Comparison of ENCODE assay signal across 13 cellular contexts in the genomic region with DNA sequence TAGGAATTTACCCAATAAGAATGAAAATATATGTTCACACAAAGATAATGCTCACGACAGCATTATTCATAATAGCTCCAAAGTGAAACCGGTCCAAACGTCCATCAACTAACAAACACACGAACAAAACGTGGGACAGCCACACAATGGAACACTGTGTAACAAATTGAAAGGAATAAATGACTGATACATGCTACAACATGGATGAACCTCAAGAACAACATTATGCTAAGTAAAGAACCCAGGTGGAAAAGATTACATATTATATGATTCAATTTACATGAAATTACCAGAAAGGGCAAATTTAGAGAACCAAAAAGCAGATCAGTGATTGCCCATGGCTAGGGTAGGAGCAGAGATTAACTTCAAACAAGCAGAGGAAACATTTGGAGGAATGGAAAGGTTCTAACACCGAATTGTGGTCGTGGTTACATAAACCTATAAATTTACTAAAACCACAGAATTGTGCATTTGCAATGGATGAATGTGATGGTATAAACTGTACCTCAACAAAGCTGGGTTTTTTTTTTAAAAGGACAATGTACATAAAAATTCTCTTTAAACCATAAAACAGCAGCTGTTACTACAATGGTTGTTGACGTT.
DNase-seq lines count a peak whose midpoint lies in the region; ATAC-seq, FAIRE-seq and TF ChIP-seq lines count a peak whose summit lies in the region.
"Had no signal": no experiment of that assay in that cellular context is flagged by ENCODE, and none has a peak within 500 bp of the region (broad histone marks: within the 10 kb centered on the region; RNA-seq: fewer than 3 reads in every experiment).

No MANE protein-coding gene starts in this region.

- no peak for TF ChIP-seq POLR2A in breast epithelium (IDR thresholded peaks at IDR 0.05)
- TF ChIP-seq POLR2A in GM12892 (IDR thresholded peaks at IDR 0.05; ENCODE audit: low read depth, low read length): no peak

- H3K4me1 Mint-ChIP-seq in MCF 10A (ENCODE audit: insufficient read depth, unreplicated experiment): peaks cover 26% of the 10 kb centered on the region
- peaks cover 14 to 16% of the 10 kb centered on the region in 2 donors for H3K4me1 Mint-ChIP-seq in stimulated activated naive B cell treated with anti-CD40 and anti-IgM and Interleukin-4, amounts not matched to agents 10 μg/mL and 1 μg/mL and 100 μg/mL, for 72 hours
- peaks cover 7 to 11% of the 10 kb centered on the region in 2 donors for H3K4me1 Mint-ChIP-seq in natural killer cell treated with Interleukin-12 subunit alpha and Interleukin-12 subunit beta and Interleukin-15 and Interleukin-18, amount 100 ng/mL, for 72 hours (ENCODE audit: low read depth in 2 of 2)

- TF ChIP-seq CTCF in MCF 10A (IDR thresholded peaks at IDR 0.05; ENCODE audit: unreplicated experiment): no peak
- TF ChIP-seq CTCF in breast epithelium (IDR thresholded peaks at IDR 0.05): no peak
- TF ChIP-seq CTCF in dorsolateral prefrontal cortex (IDR thresholded peaks at IDR 0.05 in 54 of 56, conservative IDR thresholded peaks at IDR 0.05 in 2 of 56; ENCODE audit: low read depth in 1 of 56, partially characterized antibody in 56 of 56): no peak

- H3K27ac ChIP-seq in breast epithelium: no peak overlapping the region
- H3K27ac ChIP-seq in dorsolateral prefrontal cortex: peak overlapping the region in 56 of 59 donors; percentile 10 to 90 (median 79)
- H3K27ac ChIP-seq: Peyer's patch, suprapubic skin, VCaP had no signal

- H3K36me3 Mint-ChIP-seq in MCF 10A (ENCODE audit: insufficient read depth, unreplicated experiment): no peaks in the 10 kb centered on the region
- H3K36me3 Mint-ChIP-seq in stimulated activated naive B cell treated with anti-CD40 and anti-IgM and Interleukin-4, amounts not matched to agents 10 μg/mL and 1 μg/mL and 100 μg/mL, for 72 hours: peaks cover 6 to 11% of the 10 kb centered on the region in 2 donors
- peaks cover 9% of the 10 kb centered on the region for H3K36me3 Mint-ChIP-seq in natural killer cell treated with Interleukin-12 subunit alpha and Interleukin-12 subunit beta and Interleukin-15 and Interleukin-18, amount 100 ng/mL, for 72 hours

- H3K4me3 Mint-ChIP-seq in MCF 10A (ENCODE audit: unreplicated experiment): peak overlapping the region; percentile 56
- no peak overlapping the region for H3K4me3 Mint-ChIP-seq in stimulated activated naive B cell treated with anti-CD40 and anti-IgM and Interleukin-4, amounts not matched to agents 10 μg/mL and 1 μg/mL and 100 μg/mL, for 72 hours
- H3K4me3 Mint-ChIP-seq in natural killer cell treated with Interleukin-12 subunit alpha and Interleukin-12 subunit beta and Interleukin-15 and Interleukin-18, amount 100 ng/mL, for 72 hours: no peak overlapping the region
- H3K4me3 Mint-ChIP-seq: activated naive CD4-positive, alpha-beta T cell treated with anti-CD3 and anti-CD28 coated beads, Interleukin-2, amount 50 U/mL, for 24 hours; naive B cell had no signal

- ATAC-seq in stimulated activated naive B cell treated with anti-CD40 and anti-IgM and Interleukin-4, amounts not matched to agents 10 μg/mL and 1 μg/mL and 100 μg/mL, for 72 hours (replicated peaks): peak; percentile 33
- ATAC-seq in natural killer cell treated with Interleukin-12 subunit alpha and Interleukin-12 subunit beta and Interleukin-15 and Interleukin-18, amount 100 ng/mL, for 72 hours: no peak
- no peak for ATAC-seq in GM21576 (IDR thresholded peaks at IDR 0.05; ENCODE audit: unreplicated experiment)

- H3K27ac Mint-ChIP-seq in MCF 10A (ENCODE audit: low read depth, unreplicated experiment): peak overlapping the region; percentile 74
- H3K27ac Mint-ChIP-seq in stimulated activated naive B cell treated with anti-CD40 and anti-IgM and Interleukin-4, amounts not matched to agents 10 μg/mL and 1 μg/mL and 100 μg/mL, for 72 hours: no peak overlapping the region
- peak overlapping the region in 1 of 2 donors; percentile 6 for H3K27ac Mint-ChIP-seq in natural killer cell treated with Interleukin-12 subunit alpha and Interleukin-12 subunit beta and Interleukin-15 and Interleukin-18, amount 100 ng/mL, for 72 hours
- H3K27ac Mint-ChIP-seq: activated naive CD4-positive, alpha-beta T cell treated with anti-CD3 and anti-CD28 coated beads, Interleukin-2, amount 50 U/mL, for 24 hours had no signal

- no TSS peak for BruUV-seq in MCF 10A (replicated peaks; lab: Mats Ljungman, UMichigan)

- CTCF ChIA-PET in MCF 10A (lab: Yijun Ruan, JAX): interaction anchor here (0.6 to 1.0 kb wide), 3 partner anchors 32 to 1513 kb away, joined by 3 to 4 read pairs (median 3); no protein-coding TSS in a partner anchor

- no peak for DNase-seq in MCF 10A (ENCODE audit: unreplicated experiment)
- no peak for DNase-seq in breast epithelium (ENCODE audit: low spot score in 2 of 2)
- peak; percentile 57 for DNase-seq in NCI-H774 (lab: John Stamatoyannopoulos, UW)
- no peak for DNase-seq in dorsolateral prefrontal cortex
- no peak for DNase-seq in stimulated activated naive B cell treated with anti-CD40 and anti-IgM and Interleukin-4, amounts not matched to agents 10 μg/mL and 1 μg/mL and 100 μg/mL, for 72 hours
- no peak for DNase-seq in natural killer cell treated with Interleukin-12 subunit alpha and Interleukin-12 subunit beta and Interleukin-15 and Interleukin-18, amount 100 ng/mL, for 72 hours (ENCODE audit: low spot score)
- DNase-seq in GM12892 (ENCODE audit: insufficient read length): no peak
- DNase-seq: naive B cell had no signal

- no peaks in the 10 kb centered on the region for H3K9me3 Mint-ChIP-seq in MCF 10A (ENCODE audit: unreplicated experiment)
- H3K9me3 Mint-ChIP-seq in stimulated activated naive B cell treated with anti-CD40 and anti-IgM and Interleukin-4, amounts not matched to agents 10 μg/mL and 1 μg/mL and 100 μg/mL, for 72 hours: peaks cover 6% of the 10 kb centered on the region in 2 donors
- peaks cover 2% of the 10 kb centered on the region for H3K9me3 Mint-ChIP-seq in natural killer cell treated with Interleukin-12 subunit alpha and Interleukin-12 subunit beta and Interleukin-15 and Interleukin-18, amount 100 ng/mL, for 72 hours
- H3K9me3 Mint-ChIP-seq: activated naive CD4-positive, alpha-beta T cell treated with anti-CD3 and anti-CD28 coated beads, Interleukin-2, amount 50 U/mL, for 24 hours had no signal

- peaks cover 0 to 12% of the 10 kb centered on the region in 2 donors for H3K9me3 ChIP-seq in breast epithelium
- H3K9me3 ChIP-seq: Peyer's patch, suprapubic skin had no signal

- no peaks in the 10 kb centered on the region for H3K4me1 ChIP-seq in breast epithelium
- H3K4me1 ChIP-seq: Peyer's patch had no signal

- POLR2A ChIA-PET in MCF 10A (lab: Yijun Ruan, JAX): interaction anchor here (0.7 to 5.6 kb wide), 3 partner anchors 7 to 872 kb away, joined by 4 to 34 read pairs (median 5); no protein-coding TSS in a partner anchor

- intact Hi-C loops in MCF 10A (cut with micrococcal nuclease): no loop called here
- intact Hi-C loops in breast epithelium (cut with DNase I; ENCODE audit: low total_unique reads): no loop called here
- intact Hi-C loops in dorsolateral prefrontal cortex (cut with DNase I): loop anchor here (2.0 to 10.0 kb wide), 4 partner anchors 37 to 63 kb away; no protein-coding TSS in a partner anchor

- H3K4me3 ChIP-seq in breast epithelium (no peak overlapping the region), dorsolateral prefrontal cortex (peak overlapping the region in 33 of 59 donors; percentile 0 to 43 (median 25))
- H3K4me3 ChIP-seq: Peyer's patch, suprapubic skin had no signal

- H3K27me3 Mint-ChIP-seq in MCF 10A (ENCODE audit: insufficient read depth, unreplicated experiment): no peaks in the 10 kb centered on the region
- no peaks in the 10 kb centered on the region for H3K27me3 Mint-ChIP-seq in stimulated activated naive B cell treated with anti-CD40 and anti-IgM and Interleukin-4, amounts not matched to agents 10 μg/mL and 1 μg/mL and 100 μg/mL, for 72 hours
- H3K27me3 Mint-ChIP-seq in natural killer cell treated with Interleukin-12 subunit alpha and Interleukin-12 subunit beta and Interleukin-15 and Interleukin-18, amount 100 ng/mL, for 72 hours: no peaks in the 10 kb centered on the region
- H3K27me3 Mint-ChIP-seq: activated naive CD4-positive, alpha-beta T cell treated with anti-CD3 and anti-CD28 coated beads, Interleukin-2, amount 50 U/mL, for 24 hours; naive B cell had no signal

- FAIRE-seq in GM12892 (lab: Jason Lieb, UNC): no peak

- H3K27me3 ChIP-seq in breast epithelium (no peaks in the 10 kb centered on the region), dorsolateral prefrontal cortex (no peaks in the 10 kb centered on the region)
- H3K27me3 ChIP-seq: Peyer's patch, suprapubic skin had no signal

- H3K36me3 ChIP-seq in breast epithelium: no peaks in the 10 kb centered on the region
- H3K36me3 ChIP-seq: Peyer's patch, suprapubic skin had no signal

Comparison
In these comparisons a context has a peak if more than half of its experiments do, and no peak if none do; other contexts are left out.
1. H3K27ac ChIP-seq: peak in dorsolateral prefrontal cortex (56 of 59); none in breast epithelium (0 of 2).
2. H3K4me3 ChIP-seq: peak in dorsolateral prefrontal cortex (33 of 59); none in breast epithelium (0 of 3).
3. ATAC-seq: peak in stimulated activated naive B cell treated with anti-CD40 and anti-IgM and Interleukin-4, amounts not matched to agents 10 μg/mL and 1 μg/mL and 100 μg/mL, for 72 hours (2 of 2); none in natural killer cell treated with Interleukin-12 subunit alpha and Interleukin-12 subunit beta and Interleukin-15 and Interleukin-18, amount 100 ng/mL, for 72 hours (0 of 2) and GM21576 (single experiment).
4. intact Hi-C loops: an anchor here in dorsolateral prefrontal cortex (2.0 to 10.0 kb wide); none called in MCF 10A and breast epithelium.